In the genomic region with DNA sequence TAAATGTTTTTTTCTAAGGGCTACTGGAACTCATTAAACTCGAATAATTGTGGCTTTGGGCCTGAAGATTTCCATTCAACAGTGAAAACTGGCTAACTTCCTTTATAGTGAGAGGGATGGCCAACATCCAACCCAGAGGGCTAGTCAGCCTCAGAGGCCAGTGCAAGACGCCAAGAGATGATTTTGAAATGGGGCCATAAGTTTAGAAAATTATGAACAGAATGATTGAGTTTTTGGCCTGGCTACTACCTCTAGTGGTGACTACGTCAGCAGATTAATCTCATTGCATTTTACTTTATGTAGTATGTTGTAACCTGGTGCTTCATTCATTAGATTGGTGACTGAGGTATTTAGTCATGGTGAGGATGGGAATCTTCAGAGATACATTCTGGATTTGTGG, we compare ENCODE assay signal across 11 cellular contexts. TPM values are rescaled to one million over a fixed set of nuclear protein-coding genes. Genes with fewer than 3 reads are reported as not detected.
DNase-seq lines count a peak whose midpoint lies in the region; ATAC-seq, FAIRE-seq and TF ChIP-seq lines count a peak whose summit lies in the region.
"Had no signal": no experiment of that assay in that cellular context is flagged by ENCODE, and none has a peak within 500 bp of the region (broad histone marks: within the 10 kb centered on the region; RNA-seq: fewer than 3 reads in every experiment).

No MANE protein-coding gene starts in this region.

- TF ChIP-seq CTCF in HepG2 (CRISPR knock-in tag; IDR thresholded peaks at IDR 0.05) (no peak), right lobe of liver (IDR thresholded peaks at IDR 0.05) (no peak), uterus (IDR thresholded peaks at IDR 0.05) (no peak)

- H2AFZ ChIP-seq in HepG2 (ENCODE audit: low read length), result no peak overlapping the region

- TF ChIP-seq RAD21 in HepG2 (CRISPR knock-in tag; IDR thresholded peaks at IDR 0.05), result no peak

- no peak for TF ChIP-seq POLR2A in HepG2 (IDR thresholded peaks at IDR 0.05; ENCODE audit: insufficient read depth in 1 of 2, low read depth in 2 of 2, low read length in 2 of 2)
- TF ChIP-seq POLR2A in right lobe of liver (IDR thresholded peaks at IDR 0.05), result no peak
- no peak for TF ChIP-seq POLR2A in uterus (IDR thresholded peaks at IDR 0.05)

- 93% methylated on average over 3 of the region's 3 CpGs for WGBS in HepG2 (ENCODE audit: low lambda C conversion rate)
- 35% methylated on average over 3 of the region's 3 CpGs for WGBS in right lobe of liver (ENCODE audit: insufficient coverage, low coverage, low lambda C conversion rate, missing lambda C conversion rate)

- H3K27ac ChIP-seq in HepG2 (ENCODE audit: extremely low read length, insufficient read depth, low read length) (no peak overlapping the region), right lobe of liver (no peak overlapping the region), uterus (no peak overlapping the region)

- peaks cover 19% of the 10 kb centered on the region for H4K20me1 ChIP-seq in HepG2 (ENCODE audit: insufficient read depth, low read length)

- ATAC-seq in HepG2 (no peak), right lobe of liver (no peak), left cardiac atrium (peak; percentile 40 to 53), HG03460 (IDR thresholded peaks at IDR 0.05; ENCODE audit: unreplicated experiment) (no peak), GM18519 (IDR thresholded peaks at IDR 0.05; ENCODE audit: low FRiP score, unreplicated experiment) (no peak), GM18867 (IDR thresholded peaks at IDR 0.05; ENCODE audit: unreplicated experiment) (no peak)

- DNase-seq in HepG2 (ENCODE audit: low spot score), result no peak
- no peak for DNase-seq in right lobe of liver
- DNase-seq in amniotic epithelial cell (ENCODE audit: low read depth), result peak; percentile 96
- DNase-seq in left cardiac atrium, result no peak
- peak; percentile 51 to 72 for DNase-seq in uterus
- DNase-seq: KG1; NCI-H345; stimulated activated naive CD4-positive, alpha-beta T cell had no signal

- intact Hi-C loops in HepG2 (cut with micrococcal nuclease; ENCODE audit: unreplicated experiment), result no loop called here
- intact Hi-C loops in right lobe of liver (cut with DNase I), result no loop called here
- intact Hi-C loops in left cardiac atrium (cut with DNase I), result no loop called here
- intact Hi-C loops in uterus (cut with DNase I; ENCODE audit: low total_unique reads), result no loop called here

- no peak overlapping the region for H3K9ac ChIP-seq in HepG2 (ENCODE audit: insufficient read depth, low read depth, low read length)

- H3K4me2 ChIP-seq in HepG2 (ENCODE audit: low read depth, low read length), result no peak overlapping the region

- H3K9me3 ChIP-seq in HepG2 (ENCODE audit: low read length) (no peaks in the 10 kb centered on the region), right lobe of liver (no peaks in the 10 kb centered on the region), uterus (no peaks in the 10 kb centered on the region)

- no peak for TF ChIP-seq EP300 in HepG2 (IDR thresholded peaks at IDR 0.05; ENCODE audit: low read depth in 2 of 2, low read length in 2 of 2)
- TF ChIP-seq EP300 in HepG2 (CRISPR knock-in tag; IDR thresholded peaks at IDR 0.05; ENCODE audit: borderline replicate concordance), result no peak

- POLR2A ChIA-PET in HepG2 (lab: Yijun Ruan, JAX), result no interaction called here

- CTCF ChIA-PET in HepG2 (lab: Yijun Ruan, JAX; ENCODE audit: low intra/inter-chr PET ratio, low total read pairs), result no interaction called here

- H3K27me3 ChIP-seq in HepG2 (ENCODE audit: control insufficient read depth in 1 of 2, insufficient read depth in 2 of 2, low read length in 2 of 2) (no peaks in the 10 kb centered on the region), right lobe of liver (no peaks in the 10 kb centered on the region), uterus (no peaks in the 10 kb centered on the region)

- no peak for FAIRE-seq in HepG2 (lab: Jason Lieb, UNC)

- peaks cover 24 to 63% of the 10 kb centered on the region in 2 experiments for H3K36me3 ChIP-seq in HepG2 (replicated peaks in 1 of 2; ENCODE audit: control insufficient read depth in 1 of 2, insufficient read depth in 2 of 2, low read length in 2 of 2)
- peaks cover 4 to 26% (median 11%) of the 10 kb centered on the region in 4 donors for H3K36me3 ChIP-seq in right lobe of liver
- no peaks in the 10 kb centered on the region for H3K36me3 ChIP-seq in uterus

- H3K4me1 ChIP-seq in HepG2 (ENCODE audit: insufficient read depth, low read length), result peaks cover 14% of the 10 kb centered on the region
- H3K4me1 ChIP-seq in right lobe of liver, result peaks cover 0 to 4% (median 0%) of the 10 kb centered on the region in 4 donors
- no peaks in the 10 kb centered on the region for H3K4me1 ChIP-seq in uterus

- BruUV-seq in HepG2 (replicated peaks; lab: Mats Ljungman, UMichigan), result no TSS peak

- H3K79me2 ChIP-seq in HepG2 (ENCODE audit: insufficient read depth, low read length), result peaks cover 45% of the 10 kb centered on the region

- in situ Hi-C loops in HepG2 (cut with HindIII; ENCODE audit: extremely low pct_ligation_motif_present, low pct_unique_long_range_greater_than_20kb), result no loop called here

- no peak overlapping the region for H3K4me3 ChIP-seq in HepG2 (replicated peaks in 1 of 3; ENCODE audit: insufficient read depth in 1 of 3, low read depth in 2 of 3, low read length in 3 of 3)
- no peak overlapping the region for H3K4me3 ChIP-seq in right lobe of liver
- H3K4me3 ChIP-seq in uterus, result no peak overlapping the region

TF ChIP-seq in HepG2, 621 proteins besides CTCF, POLR2A, EP300 and RAD21:
- TF ChIP-seq, protein P1, sequence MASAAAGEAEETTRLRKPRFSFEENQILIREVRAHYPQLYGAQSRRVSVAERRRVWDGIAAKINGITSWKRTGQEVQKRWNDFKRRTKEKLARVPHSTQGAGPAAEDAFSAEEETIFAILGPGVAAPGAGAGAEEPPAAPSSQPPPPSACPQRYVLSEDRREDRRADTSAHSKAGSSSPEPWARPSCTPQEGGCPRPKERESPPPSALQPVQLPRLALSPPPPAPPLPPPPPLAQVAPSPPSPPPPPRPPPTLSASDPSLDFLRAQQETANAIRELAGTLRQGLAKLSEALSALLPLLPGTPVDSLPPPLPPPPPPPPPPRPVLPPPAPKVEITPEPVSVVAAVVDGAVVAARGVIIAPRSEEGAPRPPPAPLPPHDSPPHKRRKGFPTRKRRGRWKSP (CRISPR knock-in tag; IDR thresholded peaks at IDR 0.05), result no peak
- TF ChIP-seq POLR2AphosphoS5 (IDR thresholded peaks at IDR 0.05; ENCODE audit: low read depth, low read length) (0 out of 2 replicates have a peak, but pooled peaks have one; percentile 19), HMG20B (CRISPR knock-in tag; conservative IDR thresholded peaks at IDR 0.05) (no peak)

RNA-seq across cellular contexts. Expression of gene HAPSTR1, which starts 28.4 kb away (rescaled TPM):
- total RNA-seq in HepG2 (2016; rRNA removed; fragmentation: Illumina TruSeq; extraction: Trizol) (83.2 and 98.4 TPM in 2 replicates), right lobe of liver (10 to 100 TPM; 23.6 to 34.8 (median 28.3) TPM), left cardiac atrium (10 to 100 TPM; 35.6 to 50.5 TPM), uterus (100 to 1,000 TPM in 1 of 4 donors, 10 to 100 TPM in 3; 16.1 to 113 (median 45.9) TPM)
- 7.8 and 8.2 TPM in 2 replicates for total RNA-seq in HepG2 (2016; cell fraction: cytosol; rRNA removed; fragmentation: Illumina TruSeq; extraction: Trizol; ENCODE audit: low read depth)
- total RNA-seq in HepG2 (2016; cell fraction: insoluble cytoplasmic fraction; rRNA removed; fragmentation: Illumina TruSeq; extraction: Trizol), result 84.4 and 87.6 TPM in 2 replicates
- total RNA-seq in HepG2 (2016; cell fraction: membrane; rRNA removed; fragmentation: Illumina TruSeq; extraction: Trizol), result 37.9 and 42.3 TPM in 2 replicates
- total RNA-seq in HepG2 (2016; cell fraction: nucleus; rRNA removed; fragmentation: Illumina TruSeq; extraction: Trizol), result 61.0 and 71.2 TPM in 2 replicates
- 23.6 and 25.2 TPM in 2 replicates for polyA plus RNA-seq in HepG2 (2011; rRNA removed)
- 10.9 and 17.5 TPM in 2 replicates for polyA plus RNA-seq in HepG2 (2011; cell fraction: cytosol; rRNA removed)
- polyA plus RNA-seq in HepG2 (2011; cell fraction: nucleus; rRNA removed), result 18.7 and 24.1 TPM in 2 replicates
- polyA plus RNA-seq in HepG2 (2012), result 23.7 and 25.0 TPM in 2 replicates
- 2.8 and 3.6 TPM in 2 replicates for polyA plus RNA-seq in HepG2 (2016; cell fraction: cytosol; fragmentation: Illumina TruSeq; extraction: Trizol; ENCODE audit: low read depth)
- polyA plus RNA-seq in HepG2 (2016; cell fraction: insoluble cytoplasmic fraction; fragmentation: Illumina TruSeq; extraction: Trizol; ENCODE audit: low read depth), result 37.1 and 37.6 TPM in 2 replicates
- polyA plus RNA-seq in HepG2 (2016; cell fraction: membrane; fragmentation: Illumina TruSeq; extraction: Trizol; ENCODE audit: low read depth), result 13.0 and 13.5 TPM in 2 replicates
- 44.6 and 47.8 TPM in 2 replicates for polyA plus RNA-seq in HepG2 (2016; cell fraction: nucleus; fragmentation: Illumina TruSeq; extraction: Trizol; ENCODE audit: insufficient read depth, low read depth)
- 32.6 and 37.5 TPM in 2 replicates for polyA minus RNA-seq in HepG2 (2011; rRNA and poly(A)+ RNA removed; ENCODE audit: low replicate concordance)
- polyA minus RNA-seq in HepG2 (2011; cell fraction: cytosol; rRNA and poly(A)+ RNA removed), result 34.0 and 41.8 TPM in 2 replicates
- 81.2 and 89.8 TPM in 2 replicates for polyA minus RNA-seq in HepG2 (2011; cell fraction: nucleus; rRNA and poly(A)+ RNA removed)

Comparison
In these comparisons a context has a peak if more than half of its experiments do, and no peak if none do; other contexts are left out.
1. ATAC-seq: peak in left cardiac atrium (2 of 2); none in HepG2 (single experiment), right lobe of liver (0 of 4), HG03460 (single experiment), GM18519 (single experiment) and GM18867 (single experiment).
2. DNase-seq: peak in amniotic epithelial cell (single experiment) and uterus (2 of 2); none in HepG2 (single experiment), right lobe of liver (0 of 3) and left cardiac atrium (single experiment).